Comparison of ENCODE assay signal across 39 cellular contexts in genomic region chr17:10297691-10298090, GRCh38.
"Had no signal": no experiment of that assay in that cellular context is flagged by ENCODE, and none has a peak within 500 bp of the region (broad histone marks: within the 10 kb centered on the region; RNA-seq: fewer than 3 reads in every experiment).

No MANE protein-coding gene starts in this region.

- H3K27me3 Mint-ChIP-seq: activated CD4-positive, alpha-beta memory T cell treated with anti-CD3 and anti-CD28 coated beads, Interleukin-2, amount 10 ng/mL, durations not matched to agents 7 days and 5 days; activated CD4-positive, alpha-beta T cell treated with anti-CD3 and anti-CD28 coated beads, Interleukin-2, amount 10 ng/mL, durations not matched to agents 7 days and 5 days; activated CD8-positive, alpha-beta memory T cell treated with anti-CD3 and anti-CD28 coated beads, Interleukin-2, amount 10 ng/mL, durations not matched to agents 7 days and 5 days; activated naive CD4-positive, alpha-beta T cell treated with anti-CD3 and anti-CD28 coated beads, Interleukin-2, amount 10 ng/mL, durations not matched to agents 7 days and 5 days had no signal

- H3K9me3 ChIP-seq: ascending aorta had no signal

- H3K9me3 Mint-ChIP-seq: activated CD4-positive, alpha-beta memory T cell treated with anti-CD3 and anti-CD28 coated beads, Interleukin-2, amount 10 ng/mL, durations not matched to agents 7 days and 5 days; activated CD4-positive, alpha-beta T cell treated with anti-CD3 and anti-CD28 coated beads, Interleukin-2, amount 10 ng/mL, durations not matched to agents 7 days and 5 days; activated naive CD4-positive, alpha-beta T cell treated with anti-CD3 and anti-CD28 coated beads, Interleukin-2, amount 50 U/mL, for 24 hours; activated naive CD8-positive, alpha-beta T cell treated with anti-CD3 and anti-CD28 coated beads, Interleukin-2, amount 10 ng/mL, durations not matched to agents 7 days and 5 days; activated naive CD8-positive, alpha-beta T cell treated with anti-CD3 and anti-CD28 coated beads, Interleukin-2, amount 50 U/mL, for 24 hours; activated T-cell treated with anti-CD3 and anti-CD28 coated beads, Interleukin-2, amount 50 U/mL, for 24 hours; activated T-helper 2 cell treated with anti-CD3 and anti-CD28 coated beads, Interferon-gamma antibody, Interleukin-2, Interleukin-4, amounts not matched to agents 10 μg/mL and 5 μg/mL and 100 μg/mL, durations not matched to agents 14 hours and 24 hours and 36 hours; brain; central memory CD8-positive, alpha-beta T cell; T-helper 1 cell treated with Interleukin-12 subunit alpha and Interleukin-12 subunit beta and Interleukin-4 antibody, amounts not matched to agents 30 μg/mL and 1 μg/mL, for 36 hours; T-helper 2 cell treated with Interferon-gamma antibody and Interleukin-4, amounts not matched to agents 5 μg/mL and 100 μg/mL, for 36 hours had no signal

- H3K4me1 ChIP-seq: ascending aorta had no signal

- H3K4me3 ChIP-seq: ascending aorta, cardiac muscle cell had no signal

- H3K27ac Mint-ChIP-seq: activated CD4-positive, alpha-beta memory T cell treated with anti-CD3 and anti-CD28 coated beads, Interleukin-2, amount 10 ng/mL, durations not matched to agents 7 days and 5 days; activated CD4-positive, alpha-beta T cell treated with anti-CD3 and anti-CD28 coated beads for 36 hours; activated CD4-positive, alpha-beta T cell treated with anti-CD3 and anti-CD28 coated beads, Interleukin-2, amount 10 ng/mL, durations not matched to agents 7 days and 5 days; activated CD8-positive, alpha-beta memory T cell treated with anti-CD3 and anti-CD28 coated beads, Interleukin-2, amount 10 ng/mL, durations not matched to agents 7 days and 5 days; activated CD8-positive, alpha-beta T cell treated with anti-CD3 and anti-CD28 coated beads, Interleukin-2, amount 10 ng/mL, durations not matched to agents 7 days and 5 days; activated naive CD4-positive, alpha-beta T cell treated with anti-CD3 and anti-CD28 coated beads, Interleukin-2, amount 10 ng/mL, durations not matched to agents 7 days and 5 days; activated naive CD4-positive, alpha-beta T cell treated with anti-CD3 and anti-CD28 coated beads, Interleukin-2, amount 50 U/mL, for 24 hours; activated naive CD8-positive, alpha-beta T cell; activated naive CD8-positive, alpha-beta T cell treated with anti-CD3 and anti-CD28 coated beads, Interleukin-2, amount 10 ng/mL, durations not matched to agents 7 days and 5 days; activated naive CD8-positive, alpha-beta T cell treated with anti-CD3 and anti-CD28 coated beads, Interleukin-2, amount 50 U/mL, for 24 hours; activated T-cell treated with anti-CD3 and anti-CD28 coated beads, Interleukin-2, amount 50 U/mL, for 24 hours; activated T-helper 2 cell treated with anti-CD3 and anti-CD28 coated beads, Interferon-gamma antibody, Interleukin-2, Interleukin-4, amounts not matched to agents 10 μg/mL and 5 μg/mL and 100 μg/mL, durations not matched to agents 14 hours and 24 hours and 36 hours; brain; T-helper 1 cell treated with Interleukin-12 subunit alpha and Interleukin-12 subunit beta and Interleukin-4 antibody, amounts not matched to agents 30 μg/mL and 1 μg/mL, for 36 hours; T-helper 2 cell treated with Interferon-gamma antibody and Interleukin-4, amounts not matched to agents 5 μg/mL and 100 μg/mL, for 36 hours; WTC11 had no signal

- H3K4me1 Mint-ChIP-seq: activated CD4-positive, alpha-beta T cell treated with anti-CD3 and anti-CD28 coated beads for 36 hours; activated naive CD4-positive, alpha-beta T cell treated with anti-CD3 and anti-CD28 coated beads, Interleukin-2, amount 10 ng/mL, durations not matched to agents 7 days and 5 days; activated naive CD4-positive, alpha-beta T cell treated with anti-CD3 and anti-CD28 coated beads, Interleukin-2, amount 50 U/mL, for 24 hours; brain; central memory CD8-positive, alpha-beta T cell; WTC11 had no signal

- H3K36me3 ChIP-seq: ascending aorta, cardiac muscle cell had no signal

- H3K27ac ChIP-seq: ascending aorta, cardiac muscle cell, VCaP had no signal

- H3K36me3 Mint-ChIP-seq: activated CD8-positive, alpha-beta memory T cell treated with anti-CD3 and anti-CD28 coated beads, Interleukin-2, amount 10 ng/mL, durations not matched to agents 7 days and 5 days; activated naive CD4-positive, alpha-beta T cell treated with anti-CD3 and anti-CD28 coated beads, Interleukin-2, amount 10 ng/mL, durations not matched to agents 7 days and 5 days; activated naive CD4-positive, alpha-beta T cell treated with anti-CD3 and anti-CD28 coated beads, Interleukin-2, amount 50 U/mL, for 24 hours; activated naive CD8-positive, alpha-beta T cell; activated naive CD8-positive, alpha-beta T cell treated with anti-CD3 and anti-CD28 coated beads, Interleukin-2, amount 10 ng/mL, durations not matched to agents 7 days and 5 days; brain had no signal

- FAIRE-seq: bronchial epithelial cell, TTC549 had no signal

- DNase-seq: activated CD4-positive, alpha-beta memory T cell treated with anti-CD3 and anti-CD28 coated beads, Interleukin-2, amount 10 ng/mL, durations not matched to agents 7 days and 5 days; activated CD4-positive, alpha-beta T cell treated with anti-CD3 and anti-CD28 coated beads for 1 hour; activated CD4-positive, alpha-beta T cell treated with anti-CD3 and anti-CD28 coated beads for 36 hours; activated CD4-positive, alpha-beta T cell treated with anti-CD3 and anti-CD28 coated beads for 48 hours; activated CD4-positive, alpha-beta T cell treated with anti-CD3 and anti-CD28 coated beads, Interleukin-2, amount 10 ng/mL, durations not matched to agents 7 days and 5 days; activated CD4-positive, alpha-beta T cell treated with anti-CD3 and anti-CD28 coated beads, Interleukin-2, amount 50 U/mL, for 48 hours; activated CD4-positive, CD25-positive, alpha-beta regulatory T cell; activated CD8-positive, alpha-beta memory T cell treated with anti-CD3 and anti-CD28 coated beads for 24 hours; activated CD8-positive, alpha-beta memory T cell treated with anti-CD3 and anti-CD28 coated beads, Interleukin-2, amount 10 ng/mL, durations not matched to agents 7 days and 5 days; activated CD8-positive, alpha-beta memory T cell treated with anti-CD3 and anti-CD28 coated beads, Interleukin-2, amount 50 U/mL, for 48 hours; activated CD8-positive, alpha-beta T cell treated with anti-CD3 and anti-CD28 coated beads, Interleukin-2, amount 10 ng/mL, durations not matched to agents 7 days and 5 days; activated effector memory CD4-positive, alpha-beta T cell treated with Interleukin-2 at 50 U/mL for 16 hours; activated gamma-delta T cell; activated naive CD4-positive, alpha-beta T cell treated with anti-CD3 and anti-CD28 coated beads, Interleukin-2, amount 10 ng/mL, durations not matched to agents 7 days and 5 days; activated naive CD4-positive, alpha-beta T cell treated with Interleukin-2 at 50 U/mL for 16 hours; activated naive CD8-positive, alpha-beta T cell treated with anti-CD3 and anti-CD28 coated beads, Interleukin-2, amount 10 ng/mL, durations not matched to agents 7 days and 5 days; activated naive CD8-positive, alpha-beta T cell treated with anti-CD3 and anti-CD28 coated beads, Interleukin-2, amount 50 U/mL, for 24 hours; activated T-cell treated with anti-CD3 and anti-CD28 coated beads, Interleukin-2, amount 50 U/mL, for 24 hours; activated T-cell treated with anti-CD3 and anti-CD28 coated beads, Interleukin-2, amount 50 U/mL, for 48 hours; amygdala; anterior cingulate cortex; caudate nucleus; cerebellar nuclear complex; T-helper 2 cell; T-helper 9 cell had no signal

- H3K4me3 Mint-ChIP-seq: activated CD4-positive, alpha-beta memory T cell treated with anti-CD3 and anti-CD28 coated beads, Interleukin-2, amount 10 ng/mL, durations not matched to agents 7 days and 5 days; activated CD4-positive, alpha-beta T cell treated with anti-CD3 and anti-CD28 coated beads for 36 hours; activated CD4-positive, alpha-beta T cell treated with anti-CD3 and anti-CD28 coated beads, Interleukin-2, amount 10 ng/mL, durations not matched to agents 7 days and 5 days; activated CD8-positive, alpha-beta memory T cell treated with anti-CD3 and anti-CD28 coated beads, Interleukin-2, amount 10 ng/mL, durations not matched to agents 7 days and 5 days; activated CD8-positive, alpha-beta T cell treated with anti-CD3 and anti-CD28 coated beads, Interleukin-2, amount 10 ng/mL, durations not matched to agents 7 days and 5 days; activated naive CD4-positive, alpha-beta T cell treated with anti-CD3 and anti-CD28 coated beads, Interleukin-2, amount 10 ng/mL, durations not matched to agents 7 days and 5 days; activated naive CD4-positive, alpha-beta T cell treated with anti-CD3 and anti-CD28 coated beads, Interleukin-2, amount 50 U/mL, for 24 hours; activated naive CD8-positive, alpha-beta T cell; activated naive CD8-positive, alpha-beta T cell treated with anti-CD3 and anti-CD28 coated beads, Interleukin-2, amount 10 ng/mL, durations not matched to agents 7 days and 5 days; activated naive CD8-positive, alpha-beta T cell treated with anti-CD3 and anti-CD28 coated beads, Interleukin-2, amount 50 U/mL, for 24 hours; activated T-cell treated with anti-CD3 and anti-CD28 coated beads, Interleukin-2, amount 50 U/mL, for 24 hours; brain; central memory CD8-positive, alpha-beta T cell; T-helper 1 cell treated with Interleukin-12 subunit alpha and Interleukin-12 subunit beta and Interleukin-4 antibody, amounts not matched to agents 30 μg/mL and 1 μg/mL, for 36 hours; T-helper 2 cell treated with Interferon-gamma antibody and Interleukin-4, amounts not matched to agents 5 μg/mL and 100 μg/mL, for 36 hours; WTC11 had no signal

- ATAC-seq: activated CD4-positive, alpha-beta T cell treated with anti-CD3 and anti-CD28 coated beads for 36 hours; activated CD4-positive, CD25-positive, alpha-beta regulatory T cell treated with anti-CD3 and anti-CD28 coated beads, Interleukin-2, amount 50 U/mL, for 24 hours; activated CD8-positive, alpha-beta memory T cell treated with anti-CD3 and anti-CD28 coated beads, Interleukin-2, amount 10 ng/mL, durations not matched to agents 7 days and 5 days; activated CD8-positive, alpha-beta T cell treated with anti-CD3 and anti-CD28 coated beads, Interleukin-2, amount 10 ng/mL, durations not matched to agents 7 days and 5 days; activated naive CD8-positive, alpha-beta T cell treated with anti-CD3 and anti-CD28 coated beads, Interleukin-2, amount 50 U/mL, for 24 hours; WTC11 had no signal
